ENCODE assay signal across 29 cellular contexts in genomic region chr17:56972111-56972730, GRCh38.
"Had no signal": no experiment of that assay in that cellular context is flagged by ENCODE, and none has a peak within 500 bp of the region (broad histone marks: within the 10 kb centered on the region; RNA-seq: fewer than 3 reads in every experiment).

No MANE protein-coding gene starts in this region.

- H3K9me3 ChIP-seq: gastroesophageal sphincter, heart left ventricle, pancreas, prostate gland, right atrium auricular region, sigmoid colon, testis, tibial artery, upper lobe of left lung, uterus had no signal

- H3K4me1 ChIP-seq: prostate gland, testis, uterus had no signal

- H3K27ac Mint-ChIP-seq: endodermal cell; mesothelial cell of epicardium; naive thymus-derived CD4-positive, alpha-beta T cell; nephron progenitor cell; stimulated activated effector memory CD8-positive, alpha-beta T cell treated with anti-CD3 and anti-CD28 coated beads, Interleukin-12 subunit alpha, Interleukin-12 subunit beta, amount 100 ng/mL, for 72 hours had no signal

- H3K4me1 Mint-ChIP-seq: stimulated activated effector memory CD8-positive, alpha-beta T cell treated with anti-CD3 and anti-CD28 coated beads, Interleukin-12 subunit alpha, Interleukin-12 subunit beta, amount 100 ng/mL, for 72 hours had no signal

- DNase-seq: central memory CD4-positive, alpha-beta T cell; dorsolateral prefrontal cortex; effector CD4-positive, alpha-beta T cell; foreskin fibroblast; heart left ventricle; hippocampal formation; mesenchymal stem cell; naive thymus-derived CD4-positive, alpha-beta T cell; nephron progenitor cell; pancreas; sigmoid colon; stimulated activated CD4-positive, alpha-beta T cell treated with anti-CD3 and anti-CD28 coated beads, Interleukin-2, amount 100 ng/mL, for 24 hours; stimulated activated CD4-positive, alpha-beta T cell treated with anti-CD3 and anti-CD28 coated beads, Interleukin-4, amount 100 ng/mL, for 24 hours; stimulated activated naive CD8-positive, alpha-beta T cell treated with anti-CD3 and anti-CD28 coated beads, Interleukin-15, Interleukin-2, amounts not matched to agents 100 U/mL and 50 U/mL, for 24 hours; substantia nigra; testis; tibial artery; upper lobe of left lung; uterus had no signal

- H3K9me3 Mint-ChIP-seq: stimulated activated effector memory CD8-positive, alpha-beta T cell treated with anti-CD3 and anti-CD28 coated beads, Interleukin-12 subunit alpha, Interleukin-12 subunit beta, amount 100 ng/mL, for 72 hours had no signal

- ATAC-seq: esophagus mucosa; gastroesophageal sphincter; heart left ventricle; naive thymus-derived CD4-positive, alpha-beta T cell; stimulated activated effector memory CD8-positive, alpha-beta T cell treated with anti-CD3 and anti-CD28 coated beads, Interleukin-12 subunit alpha, Interleukin-12 subunit beta, amount 100 ng/mL, for 72 hours; stimulated activated naive CD8-positive, alpha-beta T cell treated with anti-CD3 and anti-CD28 coated beads, Interleukin-15, Interleukin-2, amounts not matched to agents 100 U/mL and 50 U/mL, for 24 hours had no signal

- H3K36me3 Mint-ChIP-seq: mesothelial cell of epicardium; naive thymus-derived CD4-positive, alpha-beta T cell; stimulated activated effector memory CD8-positive, alpha-beta T cell treated with anti-CD3 and anti-CD28 coated beads, Interleukin-12 subunit alpha, Interleukin-12 subunit beta, amount 100 ng/mL, for 72 hours had no signal

- H3K36me3 ChIP-seq: gastroesophageal sphincter, heart left ventricle, pancreas, prostate gland, right atrium auricular region, sigmoid colon, tibial artery, upper lobe of left lung, uterus had no signal

- H3K4me3 Mint-ChIP-seq: endodermal cell; mesothelial cell of epicardium; naive thymus-derived CD4-positive, alpha-beta T cell; nephron progenitor cell; stimulated activated effector memory CD8-positive, alpha-beta T cell treated with anti-CD3 and anti-CD28 coated beads, Interleukin-12 subunit alpha, Interleukin-12 subunit beta, amount 100 ng/mL, for 72 hours had no signal

- FAIRE-seq: colon, islet of Langerhans, pancreas had no signal

- H3K27ac ChIP-seq: dorsolateral prefrontal cortex, epithelial cell of prostate, gastroesophageal sphincter, heart left ventricle, pancreas, right atrium auricular region, sigmoid colon, testis, tibial artery, upper lobe of left lung, uterus had no signal

- H3K4me3 ChIP-seq: dorsolateral prefrontal cortex, gastroesophageal sphincter, heart left ventricle, pancreas, prostate gland, right atrium auricular region, sigmoid colon, testis, tibial artery, upper lobe of left lung, uterus had no signal

- H3K27me3 ChIP-seq: dorsolateral prefrontal cortex, gastroesophageal sphincter, heart left ventricle, pancreas, right atrium auricular region, sigmoid colon, testis, tibial artery, upper lobe of left lung, uterus had no signal
